Comparison of ENCODE assay signal across 8 cellular contexts in genomic region chr3:52685705-52686691, GRCh38.
DNase-seq lines count a peak whose midpoint lies in the region; ATAC-seq and TF ChIP-seq lines count a peak whose summit lies in the region.

A gene with protein sequence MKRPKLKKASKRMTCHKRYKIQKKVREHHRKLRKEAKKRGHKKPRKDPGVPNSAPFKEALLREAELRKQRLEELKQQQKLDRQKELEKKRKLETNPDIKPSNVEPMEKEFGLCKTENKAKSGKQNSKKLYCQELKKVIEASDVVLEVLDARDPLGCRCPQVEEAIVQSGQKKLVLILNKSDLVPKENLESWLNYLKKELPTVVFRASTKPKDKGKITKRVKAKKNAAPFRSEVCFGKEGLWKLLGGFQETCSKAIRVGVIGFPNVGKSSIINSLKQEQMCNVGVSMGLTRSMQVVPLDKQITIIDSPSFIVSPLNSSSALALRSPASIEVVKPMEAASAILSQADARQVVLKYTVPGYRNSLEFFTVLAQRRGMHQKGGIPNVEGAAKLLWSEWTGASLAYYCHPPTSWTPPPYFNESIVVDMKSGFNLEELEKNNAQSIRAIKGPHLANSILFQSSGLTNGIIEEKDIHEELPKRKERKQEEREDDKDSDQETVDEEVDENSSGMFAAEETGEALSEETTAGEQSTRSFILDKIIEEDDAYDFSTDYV (plus strand): TSS chr3:52686032. CDS start chr3:52686093, 61 bp downstream.
PBRM1 (minus strand) TSS chr3:52685913.

- peaks cover 33 to 59% of the 10 kb centered on the region in 2 experiments for H3K36me3 ChIP-seq in HEK293 (ENCODE audit: control insufficient read depth in 2 of 2, insufficient read depth in 1 of 2, low read length in 2 of 2)

- POLR2A ChIA-PET in HEK293 (lab: Yijun Ruan, JAX): interaction anchor here (0.8 to 1.8 kb wide), 4 partner anchors 9 to 150 kb away, joined by 3 to 13 read pairs (median 6); partner anchors contain the start of genes GLT8D1, SPCS1 and UQCC5

- H3K4me1 ChIP-seq in HEK293 (ENCODE audit: control insufficient read depth, insufficient read depth, low read length): peaks cover 2% of the 10 kb centered on the region; the same call in 1 of the 2 replicates

- DNase-seq in GM04503 (ENCODE audit: low read depth) (peak; percentile 71), MV-4-11 (lab: John Stamatoyannopoulos, UW) (peak; percentile 91), germinal center (ENCODE audit: low spot score) (peak; percentile 94), non-pigmented ciliary epithelial cell (ENCODE audit: low read depth) (peak; percentile 75), substantia nigra (lab: John Stamatoyannopoulos, UW) (peak; percentile 44 to 95 (median 90))
- DNase-seq in activated naive CD4-positive, alpha-beta T cell treated with anti-CD3 and anti-CD28 coated beads, Interleukin-2, amount 50 U/mL, for 16 hours: peak; percentile 94

- CTCF ChIA-PET in HEK293 (lab: Yijun Ruan, JAX): interaction anchor here (1.2 kb wide), 1 partner anchor 11 kb away, joined by 4 read pairs; no protein-coding TSS in a partner anchor

- TF ChIP-seq CTCF in HEK293 (tag by site-specific recombination; IDR thresholded peaks at IDR 0.05): peak; percentile 32; the same call in 1 of the 2 replicates

- H3K9me3 ChIP-seq in HEK293 (ENCODE audit: control insufficient read depth, insufficient read depth, low read depth, low read length): no peaks in the 10 kb centered on the region

- H3K4me3 ChIP-seq in HEK293 (ENCODE audit: low read depth, low read length): peak within 1 kb of the TSS; percentile 89

- ATAC-seq in SK-N-SH treated with all-trans-retinoic acid at 6 μM for 48 hours: peak; percentile 83

- H3K27ac ChIP-seq in HEK293 (ENCODE audit: extremely low read depth, low read depth, low read length) (peak within 1 kb of the TSS; percentile 87), substantia nigra (ENCODE audit: low read depth, low read length, poor library complexity, severe bottlenecking) (peak within 1 kb of the TSS; percentile 91)

TF ChIP-seq in HEK293, 187 proteins besides CTCF, POLR2A, EP300 and RAD21 (continues in another document):
- peak; percentile 61; the same call in 1 of the 2 replicates for TF ChIP-seq ZBTB21 (tag by site-specific recombination; IDR thresholded peaks at IDR 0.05)
- peak; percentile 62 for TF ChIP-seq KLF17 (tag by site-specific recombination; IDR thresholded peaks at IDR 0.05)
- TF ChIP-seq ZNF76 (tag by site-specific recombination; IDR thresholded peaks at IDR 0.05; ENCODE audit: borderline replicate concordance, low read depth): peak; percentile 46; the same call in 1 of the 2 replicates
- peak; percentile 67 for TF ChIP-seq SP2 (tag by site-specific recombination; IDR thresholded peaks at IDR 0.05)
- peak; percentile 67 for TF ChIP-seq KLF16 (tag by site-specific recombination; IDR thresholded peaks at IDR 0.05)
- no peak for TF ChIP-seq ZNF19 (tag by site-specific recombination; IDR thresholded peaks at IDR 0.05; ENCODE audit: low read depth)
- TF ChIP-seq, protein P1, sequence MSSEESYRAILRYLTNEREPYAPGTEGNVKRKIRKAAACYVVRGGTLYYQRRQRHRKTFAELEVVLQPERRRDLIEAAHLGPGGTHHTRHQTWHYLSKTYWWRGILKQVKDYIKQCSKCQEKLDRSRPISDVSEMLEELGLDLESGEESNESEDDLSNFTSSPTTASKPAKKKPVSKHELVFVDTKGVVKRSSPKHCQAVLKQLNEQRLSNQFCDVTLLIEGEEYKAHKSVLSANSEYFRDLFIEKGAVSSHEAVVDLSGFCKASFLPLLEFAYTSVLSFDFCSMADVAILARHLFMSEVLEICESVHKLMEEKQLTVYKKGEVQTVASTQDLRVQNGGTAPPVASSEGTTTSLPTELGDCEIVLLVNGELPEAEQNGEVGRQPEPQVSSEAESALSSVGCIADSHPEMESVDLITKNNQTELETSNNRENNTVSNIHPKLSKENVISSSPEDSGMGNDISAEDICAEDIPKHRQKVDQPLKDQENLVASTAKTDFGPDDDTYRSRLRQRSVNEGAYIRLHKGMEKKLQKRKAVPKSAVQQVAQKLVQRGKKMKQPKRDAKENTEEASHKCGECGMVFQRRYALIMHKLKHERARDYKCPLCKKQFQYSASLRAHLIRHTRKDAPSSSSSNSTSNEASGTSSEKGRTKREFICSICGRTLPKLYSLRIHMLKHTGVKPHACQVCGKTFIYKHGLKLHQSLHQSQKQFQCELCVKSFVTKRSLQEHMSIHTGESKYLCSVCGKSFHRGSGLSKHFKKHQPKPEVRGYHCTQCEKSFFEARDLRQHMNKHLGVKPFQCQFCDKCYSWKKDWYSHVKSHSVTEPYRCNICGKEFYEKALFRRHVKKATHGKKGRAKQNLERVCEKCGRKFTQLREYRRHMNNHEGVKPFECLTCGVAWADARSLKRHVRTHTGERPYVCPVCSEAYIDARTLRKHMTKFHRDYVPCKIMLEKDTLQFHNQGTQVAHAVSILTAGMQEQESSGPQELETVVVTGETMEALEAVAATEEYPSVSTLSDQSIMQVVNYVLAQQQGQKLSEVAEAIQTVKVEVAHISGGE (tag by site-specific recombination; conservative IDR thresholded peaks at IDR 0.05; ENCODE audit: low read depth): peak; percentile 87

TF ChIP-seq in SK-N-SH treated with all-trans-retinoic acid at 6 μM for 48 hours, 23 proteins besides CTCF, POLR2A, EP300 and RAD21:
- no peak for TF ChIP-seq GLIS3 (CRISPR knock-in tag; IDR thresholded peaks at IDR 0.05)
- TF ChIP-seq ZC3H10 (CRISPR knock-in tag; IDR thresholded peaks at IDR 0.05): no peak
- TF ChIP-seq BACH2 (CRISPR knock-in tag; IDR thresholded peaks at IDR 0.05; ENCODE audit: borderline replicate concordance): no peak
- TF ChIP-seq ZNF70 (CRISPR knock-in tag; IDR thresholded peaks at IDR 0.05): no peak
- TF ChIP-seq ARNTL (CRISPR knock-in tag; IDR thresholded peaks at IDR 0.05; ENCODE audit: borderline replicate concordance, low read depth): no peak
- no peak for TF ChIP-seq PPARA (CRISPR knock-in tag; IDR thresholded peaks at IDR 0.05; ENCODE audit: borderline replicate concordance)
- no peak for TF ChIP-seq TCF4 (CRISPR knock-in tag; IDR thresholded peaks at IDR 0.05; ENCODE audit: borderline replicate concordance)
- no peak for TF ChIP-seq CSDC2 (CRISPR knock-in tag; IDR thresholded peaks at IDR 0.05)
- no peak for TF ChIP-seq SNAI2 (CRISPR knock-in tag; IDR thresholded peaks at IDR 0.05)
- no peak for TF ChIP-seq ISL1 (CRISPR knock-in tag; IDR thresholded peaks at IDR 0.05)
- TF ChIP-seq, protein P2, sequence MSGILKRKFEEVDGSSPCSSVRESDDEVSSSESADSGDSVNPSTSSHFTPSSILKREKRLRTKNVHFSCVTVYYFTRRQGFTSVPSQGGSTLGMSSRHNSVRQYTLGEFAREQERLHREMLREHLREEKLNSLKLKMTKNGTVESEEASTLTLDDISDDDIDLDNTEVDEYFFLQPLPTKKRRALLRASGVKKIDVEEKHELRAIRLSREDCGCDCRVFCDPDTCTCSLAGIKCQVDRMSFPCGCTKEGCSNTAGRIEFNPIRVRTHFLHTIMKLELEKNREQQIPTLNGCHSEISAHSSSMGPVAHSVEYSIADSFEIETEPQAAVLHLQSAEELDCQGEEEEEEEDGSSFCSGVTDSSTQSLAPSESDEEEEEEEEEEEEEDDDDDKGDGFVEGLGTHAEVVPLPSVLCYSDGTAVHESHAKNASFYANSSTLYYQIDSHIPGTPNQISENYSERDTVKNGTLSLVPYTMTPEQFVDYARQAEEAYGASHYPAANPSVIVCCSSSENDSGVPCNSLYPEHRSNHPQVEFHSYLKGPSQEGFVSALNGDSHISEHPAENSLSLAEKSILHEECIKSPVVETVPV (CRISPR knock-in tag; IDR thresholded peaks at IDR 0.05): no peak
- TF ChIP-seq PATZ1 (CRISPR knock-in tag; IDR thresholded peaks at IDR 0.05; ENCODE audit: borderline replicate concordance): no peak
- TF ChIP-seq, protein P3, sequence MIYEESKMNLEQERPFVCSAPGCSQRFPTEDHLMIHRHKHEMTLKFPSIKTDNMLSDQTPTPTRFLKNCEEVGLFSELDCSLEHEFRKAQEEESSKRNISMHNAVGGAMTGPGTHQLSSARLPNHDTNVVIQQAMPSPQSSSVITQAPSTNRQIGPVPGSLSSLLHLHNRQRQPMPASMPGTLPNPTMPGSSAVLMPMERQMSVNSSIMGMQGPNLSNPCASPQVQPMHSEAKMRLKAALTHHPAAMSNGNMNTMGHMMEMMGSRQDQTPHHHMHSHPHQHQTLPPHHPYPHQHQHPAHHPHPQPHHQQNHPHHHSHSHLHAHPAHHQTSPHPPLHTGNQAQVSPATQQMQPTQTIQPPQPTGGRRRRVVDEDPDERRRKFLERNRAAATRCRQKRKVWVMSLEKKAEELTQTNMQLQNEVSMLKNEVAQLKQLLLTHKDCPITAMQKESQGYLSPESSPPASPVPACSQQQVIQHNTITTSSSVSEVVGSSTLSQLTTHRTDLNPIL (CRISPR knock-in tag; IDR thresholded peaks at IDR 0.05; ENCODE audit: low read depth): no peak
- TF ChIP-seq ZNF8 (CRISPR knock-in tag; IDR thresholded peaks at IDR 0.05): no peak

Comparison
In these comparisons a context has a peak if more than half of its experiments do, and no peak if none do; other contexts are left out.
1. Peak in every context shown above with its lines: DNase-seq, ATAC-seq, H3K4me3 ChIP-seq and H3K27ac ChIP-seq.